22 cellular contexts compared by ENCODE assay signal in the genomic region with DNA sequence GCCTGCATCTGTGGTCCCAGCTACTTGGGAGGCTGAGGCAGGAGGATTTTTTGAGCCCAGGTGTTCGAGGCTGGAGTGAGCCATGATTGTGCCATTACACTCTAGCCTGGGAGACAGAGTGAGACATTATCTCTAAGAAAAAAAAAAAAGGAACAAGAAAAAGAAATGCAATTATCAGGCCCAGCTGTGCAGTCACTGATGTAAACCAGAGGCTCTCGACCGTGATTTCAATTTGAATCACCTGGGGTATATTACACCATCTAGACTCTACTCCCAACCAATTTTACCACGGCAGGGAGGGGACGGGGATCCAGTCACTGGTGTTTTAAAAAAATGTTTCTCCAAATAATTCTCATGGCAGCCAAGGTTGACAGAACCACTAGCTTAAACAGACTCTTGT. TPM values are rescaled to one million over a fixed set of nuclear protein-coding genes. Genes with fewer than 3 reads are reported as not detected.
"Had no signal": no experiment of that assay in that cellular context is flagged by ENCODE, and none has a peak within 500 bp of the region (broad histone marks: within the 10 kb centered on the region; RNA-seq: fewer than 3 reads in every experiment).

No MANE protein-coding gene starts in this region.

- DNase-seq: Kasumi-1, KBM-7, MM.1S, NCI-H1092 treated with DMSO at 0.1 percent for 48 hours, NCI-H1436 treated with DMSO at 0.1 percent for 48 hours, NCI-H1694, NCI-H187 treated with DMSO at 0.1 percent for 48 hours, NCI-H2029 treated with DMSO at 0.1 percent for 48 hours, NCI-H226, NCI-H446, NCI-H510A, NCI-H524 treated with DMSO at 0.1 percent for 48 hours, NCI-H69, NCI-H774, SHP77 treated with DMSO at 0.1 percent for 48 hours, T-helper 2 cell had no signal

- H3K4me1 ChIP-seq: SJSA1 had no signal

- H3K36me3 ChIP-seq: SJSA1 had no signal

- H3K4me3 ChIP-seq: SJSA1, SK-N-MC had no signal

- H3K9me3 ChIP-seq: SJSA1 had no signal

- FAIRE-seq: RCC 7860 had no signal

- H3K27ac ChIP-seq: RWPE1, SJSA1, SK-N-MC had no signal

- H3K27me3 ChIP-seq: SJSA1 had no signal

RNA-seq across cellular contexts. Expression of a gene that starts 48.8 kb away (rescaled TPM):
- total RNA-seq: HT-29; T-helper 1 cell treated with Interleukin-12 subunit alpha and Interleukin-12 subunit beta and Interleukin-4 antibody, amounts not matched to agents 30 ng/mL and 1 ng/mL, for 36 hours had no signal
